1 cellular context compared by ENCODE assay signal in the genomic region with DNA sequence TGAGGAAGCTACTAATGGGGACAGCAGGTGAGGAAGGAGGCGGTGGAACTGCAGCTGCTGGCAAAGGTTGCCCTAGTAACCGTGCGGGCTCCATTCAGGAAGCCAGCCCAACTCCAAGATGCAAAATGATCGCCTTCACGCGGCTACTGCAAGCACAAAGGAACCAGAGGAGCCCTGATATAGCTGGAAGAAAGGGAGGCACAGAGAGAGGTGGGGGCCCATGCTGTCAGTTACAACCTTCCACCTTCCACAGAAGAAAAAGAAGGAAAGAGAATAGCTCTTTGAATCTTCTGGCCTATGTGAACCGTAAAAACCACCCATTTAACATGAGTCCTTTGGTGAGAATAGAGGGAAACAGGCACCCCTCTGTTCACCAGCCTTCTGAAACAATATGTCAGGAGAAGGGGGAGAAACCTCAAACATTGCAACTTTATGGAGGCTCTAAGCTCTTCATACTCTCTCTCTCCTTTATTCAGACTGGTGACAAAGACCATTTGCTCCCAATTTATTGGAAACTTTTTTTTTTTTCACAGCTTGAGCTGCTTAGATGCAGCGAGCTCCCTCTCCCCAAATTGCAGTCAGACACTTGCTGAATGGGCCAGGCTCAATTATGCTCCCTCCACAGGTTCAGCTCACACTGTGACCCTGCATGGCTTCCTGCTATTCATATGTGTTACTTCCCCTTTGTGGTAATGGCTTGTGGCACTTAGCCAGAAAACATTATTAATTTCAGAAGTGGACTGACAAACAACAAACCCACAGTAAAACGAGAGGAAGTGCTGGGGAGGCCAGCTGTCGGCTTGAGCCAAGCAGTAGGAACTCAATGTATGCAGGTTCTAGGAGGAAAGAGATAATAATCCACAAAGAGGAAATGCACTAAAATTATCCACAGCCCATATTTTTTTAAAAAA.
TF ChIP-seq lines count a peak whose summit lies in the region.

No MANE protein-coding gene starts in this region.

TF ChIP-seq in H1, 55 proteins besides CTCF, POLR2A, EP300 and RAD21 (continued from another document):
- TF ChIP-seq BACH1 (IDR thresholded peaks at IDR 0.05; ENCODE audit: low read length): no peak
- 0 out of 4 replicates have a peak, but pooled peaks of 1 of the 2 experiments have one; percentile 43 for TF ChIP-seq SIN3A (conservative IDR thresholded peaks at IDR 0.05 in 1 of 2, IDR thresholded peaks at IDR 0.05 in 1 of 2; ENCODE audit: low read depth in 1 of 2, low read length in 2 of 2)
- TF ChIP-seq, protein P1, sequence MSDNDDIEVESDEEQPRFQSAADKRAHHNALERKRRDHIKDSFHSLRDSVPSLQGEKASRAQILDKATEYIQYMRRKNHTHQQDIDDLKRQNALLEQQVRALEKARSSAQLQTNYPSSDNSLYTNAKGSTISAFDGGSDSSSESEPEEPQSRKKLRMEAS (IDR thresholded peaks at IDR 0.05): peak; percentile 37; the same call in 1 of the 2 replicates
- TF ChIP-seq, protein P2, sequence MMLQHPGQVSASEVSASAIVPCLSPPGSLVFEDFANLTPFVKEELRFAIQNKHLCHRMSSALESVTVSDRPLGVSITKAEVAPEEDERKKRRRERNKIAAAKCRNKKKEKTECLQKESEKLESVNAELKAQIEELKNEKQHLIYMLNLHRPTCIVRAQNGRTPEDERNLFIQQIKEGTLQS (IDR thresholded peaks at IDR 0.05; ENCODE audit: insufficient read depth, low read depth, low read length): no peak
- TF ChIP-seq SP1 (IDR thresholded peaks at IDR 0.05; ENCODE audit: low read depth, low read length): no peak
- TF ChIP-seq, protein P3, sequence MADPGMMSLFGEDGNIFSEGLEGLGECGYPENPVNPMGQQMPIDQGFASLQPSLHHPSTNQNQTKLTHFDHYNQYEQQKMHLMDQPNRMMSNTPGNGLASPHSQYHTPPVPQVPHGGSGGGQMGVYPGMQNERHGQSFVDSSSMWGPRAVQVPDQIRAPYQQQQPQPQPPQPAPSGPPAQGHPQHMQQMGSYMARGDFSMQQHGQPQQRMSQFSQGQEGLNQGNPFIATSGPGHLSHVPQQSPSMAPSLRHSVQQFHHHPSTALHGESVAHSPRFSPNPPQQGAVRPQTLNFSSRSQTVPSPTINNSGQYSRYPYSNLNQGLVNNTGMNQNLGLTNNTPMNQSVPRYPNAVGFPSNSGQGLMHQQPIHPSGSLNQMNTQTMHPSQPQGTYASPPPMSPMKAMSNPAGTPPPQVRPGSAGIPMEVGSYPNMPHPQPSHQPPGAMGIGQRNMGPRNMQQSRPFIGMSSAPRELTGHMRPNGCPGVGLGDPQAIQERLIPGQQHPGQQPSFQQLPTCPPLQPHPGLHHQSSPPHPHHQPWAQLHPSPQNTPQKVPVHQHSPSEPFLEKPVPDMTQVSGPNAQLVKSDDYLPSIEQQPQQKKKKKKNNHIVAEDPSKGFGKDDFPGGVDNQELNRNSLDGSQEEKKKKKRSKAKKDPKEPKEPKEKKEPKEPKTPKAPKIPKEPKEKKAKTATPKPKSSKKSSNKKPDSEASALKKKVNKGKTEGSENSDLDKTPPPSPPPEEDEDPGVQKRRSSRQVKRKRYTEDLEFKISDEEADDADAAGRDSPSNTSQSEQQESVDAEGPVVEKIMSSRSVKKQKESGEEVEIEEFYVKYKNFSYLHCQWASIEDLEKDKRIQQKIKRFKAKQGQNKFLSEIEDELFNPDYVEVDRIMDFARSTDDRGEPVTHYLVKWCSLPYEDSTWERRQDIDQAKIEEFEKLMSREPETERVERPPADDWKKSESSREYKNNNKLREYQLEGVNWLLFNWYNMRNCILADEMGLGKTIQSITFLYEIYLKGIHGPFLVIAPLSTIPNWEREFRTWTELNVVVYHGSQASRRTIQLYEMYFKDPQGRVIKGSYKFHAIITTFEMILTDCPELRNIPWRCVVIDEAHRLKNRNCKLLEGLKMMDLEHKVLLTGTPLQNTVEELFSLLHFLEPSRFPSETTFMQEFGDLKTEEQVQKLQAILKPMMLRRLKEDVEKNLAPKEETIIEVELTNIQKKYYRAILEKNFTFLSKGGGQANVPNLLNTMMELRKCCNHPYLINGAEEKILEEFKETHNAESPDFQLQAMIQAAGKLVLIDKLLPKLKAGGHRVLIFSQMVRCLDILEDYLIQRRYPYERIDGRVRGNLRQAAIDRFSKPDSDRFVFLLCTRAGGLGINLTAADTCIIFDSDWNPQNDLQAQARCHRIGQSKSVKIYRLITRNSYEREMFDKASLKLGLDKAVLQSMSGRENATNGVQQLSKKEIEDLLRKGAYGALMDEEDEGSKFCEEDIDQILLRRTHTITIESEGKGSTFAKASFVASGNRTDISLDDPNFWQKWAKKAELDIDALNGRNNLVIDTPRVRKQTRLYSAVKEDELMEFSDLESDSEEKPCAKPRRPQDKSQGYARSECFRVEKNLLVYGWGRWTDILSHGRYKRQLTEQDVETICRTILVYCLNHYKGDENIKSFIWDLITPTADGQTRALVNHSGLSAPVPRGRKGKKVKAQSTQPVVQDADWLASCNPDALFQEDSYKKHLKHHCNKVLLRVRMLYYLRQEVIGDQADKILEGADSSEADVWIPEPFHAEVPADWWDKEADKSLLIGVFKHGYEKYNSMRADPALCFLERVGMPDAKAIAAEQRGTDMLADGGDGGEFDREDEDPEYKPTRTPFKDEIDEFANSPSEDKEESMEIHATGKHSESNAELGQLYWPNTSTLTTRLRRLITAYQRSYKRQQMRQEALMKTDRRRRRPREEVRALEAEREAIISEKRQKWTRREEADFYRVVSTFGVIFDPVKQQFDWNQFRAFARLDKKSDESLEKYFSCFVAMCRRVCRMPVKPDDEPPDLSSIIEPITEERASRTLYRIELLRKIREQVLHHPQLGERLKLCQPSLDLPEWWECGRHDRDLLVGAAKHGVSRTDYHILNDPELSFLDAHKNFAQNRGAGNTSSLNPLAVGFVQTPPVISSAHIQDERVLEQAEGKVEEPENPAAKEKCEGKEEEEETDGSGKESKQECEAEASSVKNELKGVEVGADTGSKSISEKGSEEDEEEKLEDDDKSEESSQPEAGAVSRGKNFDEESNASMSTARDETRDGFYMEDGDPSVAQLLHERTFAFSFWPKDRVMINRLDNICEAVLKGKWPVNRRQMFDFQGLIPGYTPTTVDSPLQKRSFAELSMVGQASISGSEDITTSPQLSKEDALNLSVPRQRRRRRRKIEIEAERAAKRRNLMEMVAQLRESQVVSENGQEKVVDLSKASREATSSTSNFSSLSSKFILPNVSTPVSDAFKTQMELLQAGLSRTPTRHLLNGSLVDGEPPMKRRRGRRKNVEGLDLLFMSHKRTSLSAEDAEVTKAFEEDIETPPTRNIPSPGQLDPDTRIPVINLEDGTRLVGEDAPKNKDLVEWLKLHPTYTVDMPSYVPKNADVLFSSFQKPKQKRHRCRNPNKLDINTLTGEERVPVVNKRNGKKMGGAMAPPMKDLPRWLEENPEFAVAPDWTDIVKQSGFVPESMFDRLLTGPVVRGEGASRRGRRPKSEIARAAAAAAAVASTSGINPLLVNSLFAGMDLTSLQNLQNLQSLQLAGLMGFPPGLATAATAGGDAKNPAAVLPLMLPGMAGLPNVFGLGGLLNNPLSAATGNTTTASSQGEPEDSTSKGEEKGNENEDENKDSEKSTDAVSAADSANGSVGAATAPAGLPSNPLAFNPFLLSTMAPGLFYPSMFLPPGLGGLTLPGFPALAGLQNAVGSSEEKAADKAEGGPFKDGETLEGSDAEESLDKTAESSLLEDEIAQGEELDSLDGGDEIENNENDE (IDR thresholded peaks at IDR 0.05; ENCODE audit: insufficient replicate concordance, low read length): peak; percentile 17
- 0 out of 2 replicates have a peak, but pooled peaks have one; percentile 24 for TF ChIP-seq TCF12 (IDR thresholded peaks at IDR 0.05; ENCODE audit: low read depth, low read length)
- no peak for TF ChIP-seq RBBP5 (IDR thresholded peaks at IDR 0.05; ENCODE audit: borderline replicate concordance, low read depth, low read length)
- no peak for TF ChIP-seq CEBPB (IDR thresholded peaks at IDR 0.05; ENCODE audit: low read depth, low read length)
- peak; percentile 62 for TF ChIP-seq ASH2L (IDR thresholded peaks at IDR 0.05; ENCODE audit: low read length)
TF ChIP-seq in H1: peak in this region for 7.
